1 cellular context compared by ENCODE assay signal in the genomic region with DNA sequence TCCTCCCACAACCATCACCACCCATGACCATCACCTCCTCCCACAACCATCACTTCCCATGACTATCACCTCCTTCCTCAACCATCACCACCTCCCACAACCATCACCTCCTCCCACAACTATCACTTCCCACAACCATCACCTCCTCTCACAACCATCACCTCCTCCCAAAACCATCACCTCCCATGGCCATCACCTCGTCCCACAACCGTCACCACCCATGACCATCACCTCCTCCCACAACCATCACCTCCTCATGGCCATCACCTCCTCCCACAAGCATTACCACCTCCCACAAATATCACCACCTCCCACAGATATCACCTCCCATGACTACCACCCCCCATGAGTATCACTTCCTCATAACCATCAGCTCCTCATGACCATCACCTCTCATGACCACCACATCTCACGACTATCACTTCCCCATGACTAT.
TF ChIP-seq lines count a peak whose summit lies in the region.

No MANE protein-coding gene starts in this region.

TF ChIP-seq in K562, 482 proteins besides CTCF, POLR2A, EP300 and RAD21:
- TF ChIP-seq, protein P1, sequence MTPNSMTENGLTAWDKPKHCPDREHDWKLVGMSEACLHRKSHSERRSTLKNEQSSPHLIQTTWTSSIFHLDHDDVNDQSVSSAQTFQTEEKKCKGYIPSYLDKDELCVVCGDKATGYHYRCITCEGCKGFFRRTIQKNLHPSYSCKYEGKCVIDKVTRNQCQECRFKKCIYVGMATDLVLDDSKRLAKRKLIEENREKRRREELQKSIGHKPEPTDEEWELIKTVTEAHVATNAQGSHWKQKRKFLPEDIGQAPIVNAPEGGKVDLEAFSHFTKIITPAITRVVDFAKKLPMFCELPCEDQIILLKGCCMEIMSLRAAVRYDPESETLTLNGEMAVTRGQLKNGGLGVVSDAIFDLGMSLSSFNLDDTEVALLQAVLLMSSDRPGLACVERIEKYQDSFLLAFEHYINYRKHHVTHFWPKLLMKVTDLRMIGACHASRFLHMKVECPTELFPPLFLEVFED (CRISPR knock-in tag; conservative IDR thresholded peaks at IDR 0.05) = 0 out of 2 replicates have a peak, but pooled peaks have one; percentile 10
- TF ChIP-seq CBX1 (IDR thresholded peaks at IDR 0.05; ENCODE audit: low read depth) (no peak), HDAC1 (IDR thresholded peaks at IDR 0.05) (0 out of 4 replicates have a peak, but pooled peaks of 1 of the 2 experiments have one; percentile 31), PCBP2 (IDR thresholded peaks at IDR 0.05; ENCODE audit: low read depth, low read length, poor library complexity, severe bottlenecking) (no peak)
- TF ChIP-seq, protein P2, sequence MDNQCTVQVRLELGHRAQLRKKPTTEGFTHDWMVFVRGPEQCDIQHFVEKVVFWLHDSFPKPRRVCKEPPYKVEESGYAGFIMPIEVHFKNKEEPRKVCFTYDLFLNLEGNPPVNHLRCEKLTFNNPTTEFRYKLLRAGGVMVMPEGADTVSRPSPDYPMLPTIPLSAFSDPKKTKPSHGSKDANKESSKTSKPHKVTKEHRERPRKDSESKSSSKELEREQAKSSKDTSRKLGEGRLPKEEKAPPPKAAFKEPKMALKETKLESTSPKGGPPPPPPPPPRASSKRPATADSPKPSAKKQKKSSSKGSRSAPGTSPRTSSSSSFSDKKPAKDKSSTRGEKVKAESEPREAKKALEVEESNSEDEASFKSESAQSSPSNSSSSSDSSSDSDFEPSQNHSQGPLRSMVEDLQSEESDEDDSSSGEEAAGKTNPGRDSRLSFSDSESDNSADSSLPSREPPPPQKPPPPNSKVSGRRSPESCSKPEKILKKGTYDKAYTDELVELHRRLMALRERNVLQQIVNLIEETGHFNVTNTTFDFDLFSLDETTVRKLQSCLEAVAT (IDR thresholded peaks at IDR 0.05) = 0 out of 4 replicates have a peak, but pooled peaks of 1 of the 2 experiments have one; percentile 20
TF ChIP-seq in K562: peak in this region for 3.
